Comparison of ENCODE assay signal across 8 cellular contexts in the genomic region with DNA sequence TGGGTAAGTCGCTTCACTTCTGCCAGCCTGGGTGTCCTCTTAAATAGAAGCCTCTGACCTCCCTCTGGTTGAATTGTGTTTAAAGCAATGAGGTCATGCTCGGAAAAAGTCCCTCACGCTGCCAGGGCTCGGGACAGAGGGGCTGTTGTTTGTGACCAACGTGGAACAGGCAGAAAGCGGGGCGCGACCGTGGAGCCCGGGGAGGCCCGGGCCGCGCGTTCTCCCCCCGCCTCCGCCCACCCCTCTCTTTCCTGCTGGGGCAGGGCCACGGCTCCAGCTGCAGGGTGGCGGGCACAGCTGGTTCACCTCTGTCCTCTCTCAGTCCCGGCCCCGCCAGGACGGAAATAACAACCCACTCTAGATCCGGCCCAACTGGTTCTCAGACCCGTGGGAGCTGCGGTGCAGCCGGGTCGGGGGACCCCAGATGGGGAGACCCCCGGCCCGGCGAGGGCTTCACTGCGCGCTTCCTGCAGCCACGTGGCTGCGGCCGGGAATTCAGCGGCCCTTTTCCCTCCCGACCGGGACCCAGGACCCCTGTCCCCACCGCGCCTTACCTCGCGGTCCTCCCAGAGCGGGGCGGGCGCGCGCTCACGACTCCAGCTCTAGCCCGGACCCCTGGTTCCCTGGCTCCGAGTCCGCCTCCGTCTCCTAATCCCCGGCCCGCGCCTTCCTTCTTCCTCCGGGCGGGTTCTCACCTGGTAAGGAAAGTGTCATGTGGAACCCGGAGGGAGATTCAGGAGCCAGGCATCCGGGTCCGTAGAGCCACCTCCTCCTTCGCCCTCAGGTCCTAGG. TPM values are rescaled to one million over a fixed set of nuclear protein-coding genes. Genes with fewer than 3 reads are reported as not detected.
DNase-seq lines count a peak whose midpoint lies in the region; ATAC-seq and TF ChIP-seq lines count a peak whose summit lies in the region.

No MANE protein-coding gene starts in this region.

- H3K4me2 ChIP-seq in IMR-90 (ENCODE audit: low read depth, low read length) = peak overlapping the region; percentile 45

- no peaks in the 10 kb centered on the region for H3K27me3 ChIP-seq in IMR-90 (ENCODE audit: control insufficient read depth, insufficient read depth, low read length)
- peaks cover 21 to 26% of the 10 kb centered on the region in 2 donors for H3K27me3 ChIP-seq in stomach smooth muscle (ENCODE audit: control insufficient read depth in 1 of 2, insufficient read depth in 2 of 2, low read length in 2 of 2)

- H4K5ac ChIP-seq in IMR-90 (ENCODE audit: low read depth, low read length) = no peak overlapping the region

- peak overlapping the region; percentile 64; the same call in 1 of the 2 replicates for H3K9ac ChIP-seq in IMR-90 (ENCODE audit: low read depth, low read length)
- H3K9ac ChIP-seq in stomach smooth muscle (ENCODE audit: low read length in 2 of 2) = peak overlapping the region; percentile 29 to 38

- peak overlapping the region; percentile 49 for H2AK9ac ChIP-seq in IMR-90 (replicated peaks; ENCODE audit: low read depth, low read length, poor library complexity)

- dilution Hi-C loops in IMR-90 (cut with HindIII; ENCODE audit: low sequenced_read_pairs, unreplicated experiment) = no loop called here

- peak overlapping the region; percentile 10; the same call in 1 of the 2 replicates for H3K27ac ChIP-seq in IMR-90 (ENCODE audit: insufficient read depth, low read length)
- H3K27ac ChIP-seq in stomach smooth muscle (ENCODE audit: low read length) = no peak overlapping the region

- no peaks in the 10 kb centered on the region for H4K20me1 ChIP-seq in IMR-90 (ENCODE audit: insufficient read depth, low read length)

- no peak overlapping the region; the same call in 1 of the 2 replicates for H3K18ac ChIP-seq in IMR-90 (ENCODE audit: low read depth, low read length)

- H2BK5ac ChIP-seq in IMR-90 (ENCODE audit: low read depth, low read length, poor library complexity, severe bottlenecking) = no peak overlapping the region

- no peak for TF ChIP-seq RAD21 in IMR-90 (IDR thresholded peaks at IDR 0.05; ENCODE audit: low read length)

- H3K79me1 ChIP-seq in IMR-90 (ENCODE audit: low read depth in 1 of 2, low read length in 2 of 2) = peaks cover 0 to 7% of the 10 kb centered on the region in 2 experiments; a peak in 1 of 4 replicates

- no peak overlapping the region for H2BK20ac ChIP-seq in IMR-90 (ENCODE audit: low read depth, low read length)

- no peak overlapping the region for H4K91ac ChIP-seq in IMR-90 (ENCODE audit: insufficient read depth, low read depth, low read length)

- TF ChIP-seq CTCF in IMR-90 (conservative IDR thresholded peaks at IDR 0.05; ENCODE audit: low read depth, low read length) (no peak), chondrocyte (IDR thresholded peaks at IDR 0.05) (no peak)

- H3K36me3 ChIP-seq in IMR-90 (ENCODE audit: control insufficient read depth, insufficient read depth, low read length) (no peaks in the 10 kb centered on the region; the same call in 1 of the 2 replicates), stomach smooth muscle (ENCODE audit: control insufficient read depth in 2 of 2, insufficient read depth in 2 of 2, low read length in 2 of 2) (no peaks in the 10 kb centered on the region)

- H3K9me3 Mint-ChIP-seq in chondrocyte (ENCODE audit: low read depth) = no peaks in the 10 kb centered on the region

- no peak overlapping the region; the same call in 2 of the 3 replicates for H2BK15ac ChIP-seq in IMR-90 (ENCODE audit: low read depth, low read length)

- peaks cover 30% of the 10 kb centered on the region for H3K4me1 Mint-ChIP-seq in chondrocyte (ENCODE audit: low read depth)

- BruUV-seq in IMR-90 (replicated peaks; lab: Mats Ljungman, UMichigan) = no TSS peak

- peak overlapping the region; percentile 79 for H3K27ac Mint-ChIP-seq in chondrocyte (ENCODE audit: unreplicated experiment)

- H3K9me3 ChIP-seq in IMR-90 (ENCODE audit: control insufficient read depth, insufficient read depth, low read length) (no peaks in the 10 kb centered on the region), stomach smooth muscle (ENCODE audit: control insufficient read depth in 2 of 2, low read length in 2 of 2) (no peaks in the 10 kb centered on the region)

- peak overlapping the region; percentile 77 for H3K4me3 Mint-ChIP-seq in chondrocyte (ENCODE audit: unreplicated experiment)

- H3K4me1 ChIP-seq in IMR-90 (ENCODE audit: control insufficient read depth, insufficient read depth, low read length) = peaks cover 12% of the 10 kb centered on the region
- peaks cover 8% of the 10 kb centered on the region for H3K4me1 ChIP-seq in stomach smooth muscle (ENCODE audit: control insufficient read depth, insufficient read depth, low read length)

- H3K4ac ChIP-seq in IMR-90 (ENCODE audit: low read depth, low read length) = peak overlapping the region; percentile 40; the same call in 1 of the 2 replicates

- POLR2A ChIA-PET in IMR-90 (lab: Charles Lee; ENCODE audit: unreplicated experiment) = no interaction called here

- peaks cover 4% of the 10 kb centered on the region; the same call in 1 of the 2 replicates for H3K9me1 ChIP-seq in IMR-90 (ENCODE audit: insufficient read depth, low read length)

- intact Hi-C loops in IMR-90 (cut with micrococcal nuclease) = loop anchor here (10.0 kb wide), 1 partner anchor 594 kb away; the partner anchor contains the start of gene RDH13

- no peak overlapping the region for H2BK120ac ChIP-seq in IMR-90 (ENCODE audit: low read depth, low read length)

- in situ Hi-C loops in IMR-90 (cut with MboI; ENCODE audit: low sequenced_read_pairs) = loop anchor here (25.0 kb wide), 4 partner anchors 359 to 1666 kb away; partner anchors contain the start of genes NAT14, NDUFA3, OSCAR and PRPF31

- H3K36me3 Mint-ChIP-seq in chondrocyte (ENCODE audit: low read depth) = peaks cover 2% of the 10 kb centered on the region

- CTCF ChIA-PET in IMR-90 (lab: Yijun Ruan, JAX) = no interaction called here

- no peak overlapping the region for H3K23ac ChIP-seq in IMR-90 (ENCODE audit: low read depth, low read length)

- DNase-seq in IMR-90 (no peak), chondrocyte (ENCODE audit: low spot score) (peak; percentile 81), left kidney (ENCODE audit: low read depth, low spot score) (peak; percentile 58), NCI-H2029 treated with DMSO at 0.1 percent for 48 hours (lab: John Stamatoyannopoulos, UW) (no peak), UCSD-AML1 (lab: John Stamatoyannopoulos, UW; ENCODE audit: unreplicated experiment) (no peak), NCI-H1436 (lab: John Stamatoyannopoulos, UW) (no peak)
- no peak for DNase-seq in activated naive CD4-positive, alpha-beta T cell treated with Interleukin-2 at 50 U/mL for 16 hours

- peak overlapping the region; percentile 9 for H2AK5ac ChIP-seq in IMR-90 (ENCODE audit: low read depth, low read length)

- ATAC-seq in IMR-90 (ENCODE audit: low read depth) = peak; percentile 3; the same call in 1 of the 2 replicates

- H4K8ac ChIP-seq in IMR-90 (ENCODE audit: low read depth in 2 of 2, low read length in 2 of 2) = peak overlapping the region in 1 of 2 experiments; percentile 53; a peak in 2 of 4 replicates

- peak overlapping the region; percentile 38 for H3K4me3 ChIP-seq in IMR-90 (ENCODE audit: insufficient read depth, low read depth, low read length)
- peak overlapping the region in 1 of 2 donors; percentile 66 for H3K4me3 ChIP-seq in stomach smooth muscle (ENCODE audit: low read length in 2 of 2)

- WGBS in IMR-90 (ENCODE audit: extremely low coverage in 2 of 2, insufficient read length in 1 of 2), 2 experiments = 0% methylated on average over 2 of the region's 60 CpGs; no CpG with 5 or more reads in 1 of the 2 experiments

- no peak overlapping the region for H3K14ac ChIP-seq in IMR-90 (replicated peaks; ENCODE audit: low read depth, low read length)

- peak overlapping the region; percentile 16 for H2AFZ ChIP-seq in IMR-90 (replicated peaks; ENCODE audit: low read length, poor library complexity)

- no peak for TF ChIP-seq POLR2A in IMR-90 (IDR thresholded peaks at IDR 0.05; ENCODE audit: low read depth, low read length)

- H3K27me3 Mint-ChIP-seq in chondrocyte (ENCODE audit: low read depth) = no peaks in the 10 kb centered on the region

- no peak overlapping the region for H3K56ac ChIP-seq in IMR-90 (ENCODE audit: extremely low read depth, insufficient read depth, low read length)

TF ChIP-seq in IMR-90, 13 proteins besides CTCF, POLR2A, EP300 and RAD21 (continues in another document):
- TF ChIP-seq CHD1 (IDR thresholded peaks at IDR 0.05; ENCODE audit: low read depth, low read length) = no peak
- no peak for TF ChIP-seq NFE2L2 (IDR thresholded peaks at IDR 0.05; ENCODE audit: low read depth, low read length)
- TF ChIP-seq SMC3 (IDR thresholded peaks at IDR 0.05; ENCODE audit: low read depth, low read length) = no peak
- no peak for TF ChIP-seq FOS (IDR thresholded peaks at IDR 0.05; ENCODE audit: low read depth, low read length)
- TF ChIP-seq MAZ (IDR thresholded peaks at IDR 0.05; ENCODE audit: borderline replicate concordance, low read depth, low read length) = no peak

RNA-seq across cellular contexts. Expression of gene CDC42EP5, which starts 1.9 kb away (rescaled TPM):
- 7.2 and 7.8 TPM in 2 replicates for total RNA-seq in IMR-90 (2012; rRNA removed)
- 25.3 and 45.3 TPM in 2 replicates for polyA plus RNA-seq in IMR-90 (2012; rRNA removed)
- polyA plus RNA-seq in IMR-90 (2012; cell fraction: cytosol; rRNA removed) = 68.0 and 69.8 TPM in 2 replicates
- 13.3 and 20.0 TPM in 2 replicates for polyA plus RNA-seq in IMR-90 (2012; cell fraction: nucleus; rRNA removed; ENCODE audit: low replicate concordance)
- total RNA-seq in chondrocyte = 62.9 to 66.4 TPM (median 66.4 TPM) in 3 replicates

RNA-seq across cellular contexts. Expression of gene LENG9, which starts 7.6 kb away (rescaled TPM):
- total RNA-seq in IMR-90 (2012; rRNA removed) (0.83 and 1.1 TPM in 2 replicates), chondrocyte (10.2 to 14.8 TPM (median 13.2 TPM) in 3 replicates)
- 0.69 and 0.94 TPM in 2 replicates for polyA plus RNA-seq in IMR-90 (2012; rRNA removed)
- 0.29 and 1.4 TPM in 2 replicates for polyA plus RNA-seq in IMR-90 (2012; cell fraction: cytosol; rRNA removed)
- 0.34 and 0.86 TPM in 2 replicates for polyA plus RNA-seq in IMR-90 (2012; cell fraction: nucleus; rRNA removed; ENCODE audit: low replicate concordance)

RNA-seq across cellular contexts. Expression of gene LENG8, which starts 22.2 kb away (rescaled TPM):
- total RNA-seq in IMR-90 (2012; rRNA removed) (17.5 and 21.1 TPM in 2 replicates), chondrocyte (110 to 166 TPM (median 116 TPM) in 3 replicates)
- 93.9 and 108 TPM in 2 replicates for polyA plus RNA-seq in IMR-90 (2012; rRNA removed)
- 13.4 and 19.9 TPM in 2 replicates for polyA plus RNA-seq in IMR-90 (2012; cell fraction: cytosol; rRNA removed)
- 1,067 and 1,629 TPM in 2 replicates for polyA plus RNA-seq in IMR-90 (2012; cell fraction: nucleus; rRNA removed; ENCODE audit: low replicate concordance)

RNA-seq across cellular contexts. Expression of gene LAIR2, which starts 31.4 kb away (rescaled TPM):
- total RNA-seq in IMR-90 (2012; rRNA removed) (not detected in 2 replicates), chondrocyte (not detected in 3 replicates)
- polyA plus RNA-seq in IMR-90 (2012; rRNA removed) = not detected in 2 replicates
- polyA plus RNA-seq in IMR-90 (2012; cell fraction: cytosol; rRNA removed) = not detected in 2 replicates
- not detected in 2 replicates for polyA plus RNA-seq in IMR-90 (2012; cell fraction: nucleus; rRNA removed; ENCODE audit: low replicate concordance)

RNA-seq across cellular contexts. Expression of gene TTYH1, which starts 55.9 kb away (rescaled TPM):
- total RNA-seq in IMR-90 (2012; rRNA removed) = not detected in 2 replicates
- polyA plus RNA-seq in IMR-90 (2012; rRNA removed) = not detected in 2 replicates
- 0.05 TPM in 1 of 2 replicates, not detected in the other for polyA plus RNA-seq in IMR-90 (2012; cell fraction: cytosol; rRNA removed)
- polyA plus RNA-seq in IMR-90 (2012; cell fraction: nucleus; rRNA removed; ENCODE audit: low replicate concordance) = 0.34 TPM in 1 of 2 replicates, not detected in the other
- total RNA-seq in chondrocyte = 0.49 TPM in 1 of 3 replicates, not detected in the others

Comparison
In these comparisons a context has a peak if more than half of its experiments do, and no peak if none do; other contexts are left out.
1. DNase-seq: peak in chondrocyte (single experiment) and left kidney (single experiment); none in IMR-90 (single experiment), NCI-H2029 treated with DMSO at 0.1 percent for 48 hours (single experiment), activated naive CD4-positive, alpha-beta T cell treated with Interleukin-2 at 50 U/mL for 16 hours (single experiment), UCSD-AML1 (single experiment) and NCI-H1436 (single experiment).